ENCODE assay signal across 8 cellular contexts in the genomic region with DNA sequence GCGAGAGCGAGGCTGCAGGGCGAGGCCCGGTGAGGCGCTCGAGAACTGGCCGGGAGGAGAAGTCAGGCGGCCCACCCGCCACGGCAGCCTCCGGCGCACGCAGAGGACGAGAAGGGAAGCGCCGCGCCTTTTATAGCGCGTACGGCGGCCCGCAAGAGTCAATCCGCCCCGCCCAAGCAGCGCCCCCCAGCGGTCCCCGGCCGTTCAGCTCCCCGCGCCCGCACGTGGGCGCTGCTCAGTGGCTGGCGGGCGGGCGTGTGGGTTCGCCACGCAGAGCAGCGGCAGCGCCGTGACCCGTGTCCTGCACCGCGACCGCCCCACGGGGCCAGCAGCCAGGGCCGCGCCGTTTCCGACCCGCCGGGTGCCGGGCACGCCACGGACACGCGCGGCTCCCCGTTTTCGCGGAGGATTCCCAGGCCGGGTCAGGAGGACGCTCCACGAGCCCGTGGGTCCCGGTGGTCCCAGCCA. TPM values are rescaled to one million over a fixed set of nuclear protein-coding genes. Genes with fewer than 3 reads are reported as not detected.
A peak's percentile ranks its signal among the peaks of the same experiment; 100 is the strongest.
DNase-seq lines count a peak whose midpoint lies in the region; ATAC-seq and TF ChIP-seq lines count a peak whose summit lies in the region.

No MANE protein-coding gene starts in this region.

- CTCF ChIA-PET in CD8-positive, alpha-beta memory T cell (lab: Charles Lee): interaction anchor here (1.0 to 1.9 kb wide), 4 partner anchors 13 to 307 kb away, joined by 3 to 11 read pairs (median 6); no protein-coding TSS in a partner anchor

- H3K36me3 ChIP-seq in CD8-positive, alpha-beta memory T cell (ENCODE audit: insufficient read depth, low read length): peaks cover 28% of the 10 kb centered on the region
- H3K36me3 ChIP-seq in OCI-LY1 (ENCODE audit: insufficient read depth, low read length) (peaks cover 44% of the 10 kb centered on the region), mucosa of stomach (ENCODE audit: control insufficient read depth, insufficient read depth, low read length) (peaks cover 20% of the 10 kb centered on the region)

- peaks cover 9 to 41% (median 10%) of the 10 kb centered on the region in 3 donors for H3K36me3 Mint-ChIP-seq in CD8-positive, alpha-beta memory T cell

- peak; percentile 85 to 94 (median 90) for DNase-seq in CD8-positive, alpha-beta memory T cell
- DNase-seq in HS-5 (ENCODE audit: low read depth) (peak; percentile 43), activated T-cell treated with anti-CD3 and anti-CD28 coated beads for 24 hours (ENCODE audit: low read depth) (peak; percentile 88), epithelial cell of proximal tubule (ENCODE audit: low read depth) (peak; percentile 6)
- peak; percentile 86 to 87 for DNase-seq in stimulated activated CD8-positive, alpha-beta memory T cell treated with anti-CD3 and anti-CD28 coated beads, Interleukin-4, amount 100 ng/mL, for 4 hours (ENCODE audit: low read depth in 2 of 2, low spot score in 1 of 2)

- peak overlapping the region; percentile 76 to 98 (median 96) for H3K4me3 Mint-ChIP-seq in CD8-positive, alpha-beta memory T cell

- H3K4me1 ChIP-seq in CD8-positive, alpha-beta memory T cell (ENCODE audit: insufficient read depth, low read length): peaks cover 28% of the 10 kb centered on the region
- H3K4me1 ChIP-seq in OCI-LY1 (ENCODE audit: insufficient read depth, low read length, severe bottlenecking) (peaks cover 27% of the 10 kb centered on the region), mucosa of stomach (ENCODE audit: control insufficient read depth, insufficient read depth, low read length) (peaks cover 28% of the 10 kb centered on the region)

- no peaks in the 10 kb centered on the region for H3K9me3 Mint-ChIP-seq in CD8-positive, alpha-beta memory T cell

- peak overlapping the region in 3 of 8 donors; percentile 39 to 97 (median 51) for H3K27ac Mint-ChIP-seq in CD8-positive, alpha-beta memory T cell

- H4K20me1 ChIP-seq in OCI-LY1 (ENCODE audit: insufficient read depth, low read length): no peaks in the 10 kb centered on the region

- peaks cover 0 to 7% of the 10 kb centered on the region in 2 donors for H3K27me3 Mint-ChIP-seq in CD8-positive, alpha-beta memory T cell

- H3F3A ChIP-seq in OCI-LY1 (ENCODE audit: insufficient read depth, low read length): no peaks in the 10 kb centered on the region

- POLR2A ChIA-PET in CD8-positive, alpha-beta memory T cell (lab: Charles Lee): interaction anchor here (0.6 to 1.9 kb wide), 10 partner anchors 9 to 634 kb away, joined by 3 to 8 read pairs (median 4); a partner anchor contains a TSS

- H3K9me3 ChIP-seq in CD8-positive, alpha-beta memory T cell (ENCODE audit: low read length): no peaks in the 10 kb centered on the region
- H3K9me3 ChIP-seq in OCI-LY1 (ENCODE audit: low read length) (no peaks in the 10 kb centered on the region), mucosa of stomach (ENCODE audit: control insufficient read depth, low read length) (no peaks in the 10 kb centered on the region)

- peak; percentile 51 for ATAC-seq in GM19452 (IDR thresholded peaks at IDR 0.05; ENCODE audit: unreplicated experiment)

- TF ChIP-seq CTCF in OCI-LY1 (IDR thresholded peaks at IDR 0.05; ENCODE audit: low read length) (peak; percentile 82), epithelial cell of proximal tubule (conservative IDR thresholded peaks at IDR 0.05; ENCODE audit: low read depth, low read length) (peak; percentile 68)

- no peak overlapping the region for H2AFZ ChIP-seq in OCI-LY1 (ENCODE audit: low read length)

- H3K4me3 ChIP-seq in CD8-positive, alpha-beta memory T cell (ENCODE audit: low read length): peak overlapping the region; percentile 98
- H3K4me3 ChIP-seq in OCI-LY1 (ENCODE audit: low read depth, low read length, poor library complexity, severe bottlenecking): peak overlapping the region; percentile 100
- H3K4me3 ChIP-seq in epithelial cell of proximal tubule (ENCODE audit: low read depth, low read length): peak overlapping the region; percentile 89
- H3K4me3 ChIP-seq in mucosa of stomach (ENCODE audit: low read length): peak overlapping the region; percentile 98

- H3K4me2 ChIP-seq in OCI-LY1 (ENCODE audit: low read length): peak overlapping the region; percentile 99

- no peaks in the 10 kb centered on the region for H3K27me3 ChIP-seq in CD8-positive, alpha-beta memory T cell (ENCODE audit: insufficient read depth, low read length, poor library complexity, severe bottlenecking)
- H3K27me3 ChIP-seq in OCI-LY1 (ENCODE audit: insufficient read depth, low read length) (no peaks in the 10 kb centered on the region), mucosa of stomach (ENCODE audit: control insufficient read depth, insufficient read depth, low read length) (no peaks in the 10 kb centered on the region)

- no peaks in the 10 kb centered on the region for H3K79me2 ChIP-seq in OCI-LY1 (ENCODE audit: insufficient read depth, low read length)

- H3K27ac ChIP-seq in CD8-positive, alpha-beta memory T cell (ENCODE audit: low read depth, low read length): peak overlapping the region; percentile 84
- no peak overlapping the region for H3K27ac ChIP-seq in OCI-LY1 (ENCODE audit: low read depth, low read length, poor library complexity, severe bottlenecking)

- peaks cover 23 to 36% (median 24%) of the 10 kb centered on the region in 3 donors for H3K4me1 Mint-ChIP-seq in CD8-positive, alpha-beta memory T cell

- no peaks in the 10 kb centered on the region for H3K9me2 ChIP-seq in OCI-LY1 (ENCODE audit: low read depth, low read length)

- peak overlapping the region; percentile 99 for H3K9ac ChIP-seq in OCI-LY1 (ENCODE audit: low read length)
- H3K9ac ChIP-seq in mucosa of stomach (ENCODE audit: low read length): peak overlapping the region; percentile 89

RNA-seq across cellular contexts. Expression of a gene that starts 14.6 kb away (rescaled TPM):
- 1 to 10 TPM; 1.1 to 1.2 TPM for total RNA-seq in CD8-positive, alpha-beta memory T cell
- polyA plus RNA-seq in CD8-positive, alpha-beta memory T cell: 0.22 TPM
- not detected in 2 replicates for total RNA-seq in epithelial cell of proximal tubule

RNA-seq across cellular contexts. Expression of a gene that starts 15.7 kb away (rescaled TPM):
- total RNA-seq in CD8-positive, alpha-beta memory T cell: not detected
- polyA plus RNA-seq in CD8-positive, alpha-beta memory T cell: not detected
- total RNA-seq in epithelial cell of proximal tubule: 11.4 and 20.3 TPM in 2 replicates

RNA-seq across cellular contexts. Expression of a gene that starts 20.2 kb away (rescaled TPM):
- not detected for total RNA-seq in CD8-positive, alpha-beta memory T cell
- polyA plus RNA-seq in CD8-positive, alpha-beta memory T cell: not detected
- total RNA-seq in epithelial cell of proximal tubule: not detected in 2 replicates

RNA-seq across cellular contexts. Expression of a gene that starts 29.9 kb away (rescaled TPM):
- not detected for total RNA-seq in CD8-positive, alpha-beta memory T cell
- polyA plus RNA-seq in CD8-positive, alpha-beta memory T cell: not detected
- not detected in 2 replicates for total RNA-seq in epithelial cell of proximal tubule

RNA-seq across cellular contexts. Expression of a gene that starts 36.2 kb away (rescaled TPM):
- total RNA-seq in CD8-positive, alpha-beta memory T cell: not detected
- polyA plus RNA-seq in CD8-positive, alpha-beta memory T cell: not detected
- not detected in 2 replicates for total RNA-seq in epithelial cell of proximal tubule

Comparison
In these comparisons a context has a peak if more than half of its experiments do, and no peak if none do; other contexts are left out.
1. DNase-seq: peak in every context shown above with its lines; median percentile 90 in CD8-positive, alpha-beta memory T cell; 88 in activated T-cell treated with anti-CD3 and anti-CD28 coated beads for 24 hours; 86 in stimulated activated CD8-positive, alpha-beta memory T cell treated with anti-CD3 and anti-CD28 coated beads, Interleukin-4, amount 100 ng/mL, for 4 hours; 43 in HS-5; 6 in epithelial cell of proximal tubule.
2. RNA of a gene that starts 15.7 kb away (total RNA-seq): 11.4 to 20.3 TPM in epithelial cell of proximal tubule; not detected in CD8-positive, alpha-beta memory T cell; every median in the first group is over 10 times any median in the second.
3. Peak in every context shown above with its lines, with median percentiles within 50 percentile points of each other: H3K4me3 ChIP-seq.